Comparison of ENCODE assay signal across 19 cellular contexts in genomic region chr1:63718464-63719075, GRCh38. TPM values are rescaled to one million over a fixed set of nuclear protein-coding genes. Genes with fewer than 3 reads are reported as not detected.
DNase-seq lines count a peak whose midpoint lies in the region; ATAC-seq, FAIRE-seq and TF ChIP-seq lines count a peak whose summit lies in the region.
"Had no signal": no experiment of that assay in that cellular context is flagged by ENCODE, and none has a peak within 500 bp of the region (broad histone marks: within the 10 kb centered on the region; RNA-seq: fewer than 3 reads in every experiment).

No MANE protein-coding gene starts in this region.

- TF ChIP-seq CTCF in right atrium auricular region (IDR thresholded peaks at IDR 0.05) = no peak
- no peak for TF ChIP-seq CTCF in H1 (IDR thresholded peaks at IDR 0.05; ENCODE audit: control extremely low read depth in 1 of 3, insufficient read depth in 1 of 3, low read depth in 1 of 3, low read length in 3 of 3)
- no peak for TF ChIP-seq CTCF in right lobe of liver (IDR thresholded peaks at IDR 0.05)
- TF ChIP-seq CTCF in chondrocyte (IDR thresholded peaks at IDR 0.05) = no peak

- H3K56ac ChIP-seq in H1 (replicated peaks; ENCODE audit: insufficient read length, low read depth, low read length) = no peak overlapping the region

- H2BK20ac ChIP-seq in H1 (ENCODE audit: low read length) = no peak overlapping the region

- no peaks in the 10 kb centered on the region for H3K36me3 Mint-ChIP-seq in chondrocyte (ENCODE audit: low read depth)

- no peak overlapping the region for H2BK5ac ChIP-seq in H1 (ENCODE audit: low read depth, low read length)

- H3K27ac ChIP-seq in right atrium auricular region = no peak overlapping the region
- no peak overlapping the region for H3K27ac ChIP-seq in H1 (ENCODE audit: low read depth, low read length)
- no peak overlapping the region for H3K27ac ChIP-seq in right lobe of liver
- H3K27ac ChIP-seq in small intestine (ENCODE audit: low read depth in 1 of 2, low read length in 1 of 2) = no peak overlapping the region
- H3K27ac ChIP-seq: 22Rv1, BLaER1, RWPE1, SJCRH30 had no signal

- H3K79me1 ChIP-seq in H1 (ENCODE audit: low read depth, low read length) = no peaks in the 10 kb centered on the region

- H3K23me2 ChIP-seq in H1 (ENCODE audit: low read depth, low read length) = no peaks in the 10 kb centered on the region

- no peak overlapping the region for H4K8ac ChIP-seq in H1 (ENCODE audit: extremely low read depth, insufficient read depth, low read length)

- H3K27me3 Mint-ChIP-seq in chondrocyte (ENCODE audit: low read depth) = no peaks in the 10 kb centered on the region

- H3K4ac ChIP-seq in H1 (replicated peaks; ENCODE audit: insufficient read length, low read depth, low read length) = no peak overlapping the region

- no peak overlapping the region for H3K23ac ChIP-seq in H1 (ENCODE audit: insufficient read length)

- FAIRE-seq in H1 (lab: Jason Lieb, UNC) = no peak
- no peak for FAIRE-seq in small intestine (lab: Jason Lieb, UNC)
- no peak for FAIRE-seq in H54 (lab: Jason Lieb, UNC)
- FAIRE-seq: HTR-8/SVneo had no signal

- peaks cover 15% of the 10 kb centered on the region for H3K4me1 Mint-ChIP-seq in chondrocyte (ENCODE audit: low read depth)

- no peak overlapping the region for H3K4me3 ChIP-seq in right atrium auricular region
- H3K4me3 ChIP-seq in H1 (ENCODE audit: extremely low read depth in 1 of 4, insufficient read depth in 2 of 4, low read depth in 3 of 4, low read length in 4 of 4) = no peak overlapping the region
- H3K4me3 ChIP-seq in right lobe of liver = no peak overlapping the region
- no peak overlapping the region for H3K4me3 ChIP-seq in small intestine (ENCODE audit: low read depth in 1 of 2, low read length in 2 of 2)
- H3K4me3 ChIP-seq: BLaER1, SJCRH30 had no signal

- TF ChIP-seq POLR2A in H1 (IDR thresholded peaks at IDR 0.05; ENCODE audit: control extremely low read depth in 1 of 2, low read depth in 2 of 2, low read length in 2 of 2) = no peak
- no peak for TF ChIP-seq POLR2A in right lobe of liver (IDR thresholded peaks at IDR 0.05)
- TF ChIP-seq POLR2A in H54 (IDR thresholded peaks at IDR 0.05; ENCODE audit: low read depth, low read length) = no peak

- H3K36me3 ChIP-seq in right atrium auricular region (no peaks in the 10 kb centered on the region), H1 (ENCODE audit: control insufficient read depth in 2 of 4, insufficient read depth in 4 of 4, low read length in 3 of 4) (no peaks in the 10 kb centered on the region), right lobe of liver (no peaks in the 10 kb centered on the region), small intestine (ENCODE audit: control insufficient read depth in 2 of 2, insufficient read depth in 2 of 2, low read length in 2 of 2) (no peaks in the 10 kb centered on the region)
- H3K36me3 ChIP-seq: BLaER1, SJCRH30 had no signal

- H2BK12ac ChIP-seq in H1 (ENCODE audit: low read depth, low read length) = no peak overlapping the region

- POLR2A ChIA-PET in H1 (lab: Charles Lee; ENCODE audit: partially characterized antibody) = interaction anchor here (1.3 kb wide), 1 partner anchor 10 kb away, joined by 3 read pairs; no protein-coding TSS in a partner anchor

- H3K4me2 ChIP-seq in H1 (ENCODE audit: insufficient read depth in 1 of 2, low read depth in 2 of 2, low read length in 2 of 2) = no peak overlapping the region
- H3K4me2 ChIP-seq: BLaER1 had no signal

- H2AFZ ChIP-seq in H1 (ENCODE audit: low read length) = no peak overlapping the region

- H4K20me1 ChIP-seq in H1 (replicated peaks in 1 of 2; ENCODE audit: control insufficient read depth in 1 of 2, insufficient read depth in 2 of 2, low read length in 2 of 2) = no peaks in the 10 kb centered on the region
- H4K20me1 ChIP-seq: BLaER1 had no signal

- 90% methylated on average over 6 of the region's 6 CpGs; no CpG with 5 or more reads in 1 of the 2 experiments for WGBS in H1 (ENCODE audit: extremely low coverage in 1 of 2, insufficient coverage in 1 of 2, insufficient read length in 1 of 2, insufficient replicate concordance in 2 of 2, low coverage in 1 of 2, low lambda C conversion rate in 2 of 2, missing lambda C conversion rate in 1 of 2), 2 experiments
- WGBS in right lobe of liver (ENCODE audit: insufficient coverage, low coverage, low lambda C conversion rate, missing lambda C conversion rate) = 75% methylated on average over 5 of the region's 6 CpGs
- 47 to 69% (median 54%) methylated on average over 6 of the region's 6 CpGs for whole genome bisulfite sequencing in small intestine, 3 donors

- no peak overlapping the region for H2AK5ac ChIP-seq in H1 (ENCODE audit: low read depth, low read length)

- no peaks in the 10 kb centered on the region for H3K27me3 ChIP-seq in right atrium auricular region
- H3K27me3 ChIP-seq in H1 (replicated peaks in 1 of 4; ENCODE audit: control insufficient read depth in 3 of 4, extremely low read depth in 1 of 4, insufficient read depth in 3 of 4, low read length in 3 of 4) = no peaks in the 10 kb centered on the region
- no peaks in the 10 kb centered on the region for H3K27me3 ChIP-seq in right lobe of liver
- H3K27me3 ChIP-seq in small intestine (ENCODE audit: control insufficient read depth in 2 of 2, insufficient read depth in 2 of 2, low read length in 2 of 2) = no peaks in the 10 kb centered on the region
- H3K27me3 ChIP-seq: BLaER1, SJCRH30 had no signal

- H2BK15ac ChIP-seq in H1 (ENCODE audit: low read length) = 0 out of 2 replicates have a peak overlapping the region, but pooled peaks have one; percentile 1

- peak; percentile 26 for DNase-seq in right atrium auricular region (ENCODE audit: low spot score)
- no peak for DNase-seq in left ventricle myocardium superior
- no peak for DNase-seq in H1 (ENCODE audit: low read depth in 1 of 2, low spot score in 2 of 2)
- DNase-seq in right lobe of liver = no peak
- DNase-seq in small intestine = peak; percentile 67
- no peak for DNase-seq in H54 (ENCODE audit: insufficient read length, low spot score)
- DNase-seq in chondrocyte (ENCODE audit: low spot score) = no peak
- DNase-seq: DMS 273 treated with DMSO at 0.1 percent for 48 hours, H9, KBM-7, NCI-H1092 treated with DMSO at 0.1 percent for 48 hours, NCI-H1694 treated with DMSO at 0.1 percent for 48 hours, NCI-H2171, SJCRH30 had no signal

- ATAC-seq in left ventricle myocardium superior (no peak), right lobe of liver (peak; percentile 66 to 81 (median 70)), HG02884 (IDR thresholded peaks at IDR 0.05; ENCODE audit: unreplicated experiment) (no peak)

- H3K9me3 ChIP-seq in right atrium auricular region (no peaks in the 10 kb centered on the region), H1 (ENCODE audit: insufficient read depth in 2 of 2, low read depth in 1 of 2, low read length in 1 of 2) (no peaks in the 10 kb centered on the region), right lobe of liver (no peaks in the 10 kb centered on the region), small intestine (ENCODE audit: control insufficient read depth, low read depth) (no peaks in the 10 kb centered on the region)
- H3K9me3 ChIP-seq: BLaER1, SJCRH30 had no signal

- H3K9ac ChIP-seq in H1 (replicated peaks in 1 of 4; ENCODE audit: extremely low read depth in 1 of 4, low read depth in 3 of 4, low read length in 3 of 4) = no peak overlapping the region
- H3K9ac ChIP-seq: BLaER1 had no signal

- CTCF ChIA-PET in H1 (lab: Charles Lee; ENCODE audit: partially characterized antibody) = interaction anchor here (0.6 to 2.1 kb wide), 9 partner anchors 8 to 753 kb away, joined by 3 to 7 read pairs (median 3); no protein-coding TSS in a partner anchor

- H3K4me1 ChIP-seq in right atrium auricular region (no peaks in the 10 kb centered on the region), H1 (replicated peaks in 1 of 4; ENCODE audit: control insufficient read depth in 3 of 4, insufficient read depth in 4 of 4, low read length in 3 of 4) (peaks cover 0 to 11% (median 5%) of the 10 kb centered on the region in 4 experiments; a peak in 5 of 7 replicates), right lobe of liver (peaks cover 0 to 8% (median 0%) of the 10 kb centered on the region in 4 donors), small intestine (ENCODE audit: control insufficient read depth in 2 of 2, insufficient read depth in 1 of 2, low read depth in 1 of 2, low read length in 1 of 2) (peaks cover 9 to 11% of the 10 kb centered on the region in 2 donors)

- TF ChIP-seq RAD21 in H1 (IDR thresholded peaks at IDR 0.05 in 1 of 2, conservative IDR thresholded peaks at IDR 0.05 in 1 of 2; ENCODE audit: low read depth in 2 of 2, low read length in 2 of 2) = no peak

- no peaks in the 10 kb centered on the region for H3K79me2 ChIP-seq in H1 (ENCODE audit: control insufficient read depth in 1 of 2, insufficient read depth in 2 of 2, low read length in 2 of 2)

- H3K14ac ChIP-seq in H1 (ENCODE audit: insufficient read length) = no peak overlapping the region

- no peak for TF ChIP-seq EP300 in H1 (IDR thresholded peaks at IDR 0.05; ENCODE audit: borderline replicate concordance in 1 of 2, low read depth in 2 of 2, low read length in 2 of 2)

- H3K27ac Mint-ChIP-seq in chondrocyte (ENCODE audit: unreplicated experiment) = no peak overlapping the region
- H3K27ac Mint-ChIP-seq: H9 had no signal

- H3K4me3 Mint-ChIP-seq in chondrocyte (ENCODE audit: unreplicated experiment) = no peak overlapping the region
- H3K4me3 Mint-ChIP-seq: H9 had no signal

- H4K91ac ChIP-seq in H1 (replicated peaks; ENCODE audit: insufficient read length, low read length) = no peak overlapping the region

- H4K5ac ChIP-seq in H1 (ENCODE audit: insufficient read length, low read depth, low read length) = no peak overlapping the region

- no peak overlapping the region for H3K18ac ChIP-seq in H1 (ENCODE audit: extremely low read depth, low read length)

- H3K9me3 Mint-ChIP-seq in chondrocyte (ENCODE audit: low read depth) = no peaks in the 10 kb centered on the region
- H3K9me3 Mint-ChIP-seq: H9 had no signal

- intact Hi-C loops in left ventricle myocardium superior (cut with micrococcal nuclease) = no loop called here
- intact Hi-C loops in right lobe of liver (cut with DNase I) = no loop called here

- H2BK120ac ChIP-seq in H1 (replicated peaks; ENCODE audit: low read depth, low read length) = no peak overlapping the region

RNA-seq across cellular contexts. Expression of gene ROR1, which starts 55.2 kb away (rescaled TPM):
- 10 to 100 TPM; 12.9 to 40.8 TPM for total RNA-seq in right atrium auricular region
- 9.0 TPM for total RNA-seq in left ventricle myocardium superior
- 70.3 and 73.6 TPM in 2 replicates for total RNA-seq in H1 (2021; fragmentation: NEBNext Ultra II Directional; extraction: Animal tissue kit (Norgen Biotek cat#: 25700))
- 27.5 and 33.6 TPM in 2 replicates for polyA plus RNA-seq in H1 (2011; rRNA removed)
- 31.7 TPM for polyA plus RNA-seq in H1 (2011; cell fraction: cytosol; rRNA removed)
- 72.5 TPM for polyA plus RNA-seq in H1 (2011; cell fraction: nucleus; rRNA removed)
- 31.8 to 40.7 TPM (median 40.1 TPM) in 4 replicates for polyA plus RNA-seq in H1 (2012, experiment 1 of 2)
- polyA plus RNA-seq in H1 (2012, experiment 2 of 2) = 4.2 TPM
- polyA plus RNA-seq in H1 (2013, experiment 1 of 2) = 68.4 TPM
- polyA plus RNA-seq in H1 (2013, experiment 2 of 2) = 76.5 TPM
- 186 and 264 TPM in 2 replicates for polyA minus RNA-seq in H1 (2011; rRNA and poly(A)+ RNA removed)
- polyA minus RNA-seq in H1 (2011; cell fraction: cytosol; rRNA and poly(A)+ RNA removed) = 54.3 TPM
- 152 TPM for polyA minus RNA-seq in H1 (2011; cell fraction: nucleus; rRNA and poly(A)+ RNA removed)
- total RNA-seq in right lobe of liver = under 1 TPM; 0.04 to 0.58 (median 0.37) TPM
- polyA plus RNA-seq in small intestine = 1 to 10 TPM in 1 of 3 donors, under 1 TPM in 1, not detected in 1; 0.22 to 3.6 TPM
- total RNA-seq in chondrocyte = 75.2 to 131 TPM (median 123 TPM) in 3 replicates

Comparison
In these comparisons a context has a peak if more than half of its experiments do, and no peak if none do; other contexts are left out.
1. DNase-seq: peak in right atrium auricular region (single experiment) and small intestine (single experiment); none in left ventricle myocardium superior (single experiment), H1 (0 of 2), right lobe of liver (0 of 3), H54 (single experiment) and chondrocyte (single experiment).
2. ATAC-seq: peak in right lobe of liver (4 of 4); none in left ventricle myocardium superior (single experiment) and HG02884 (single experiment).